In the genomic region with DNA sequence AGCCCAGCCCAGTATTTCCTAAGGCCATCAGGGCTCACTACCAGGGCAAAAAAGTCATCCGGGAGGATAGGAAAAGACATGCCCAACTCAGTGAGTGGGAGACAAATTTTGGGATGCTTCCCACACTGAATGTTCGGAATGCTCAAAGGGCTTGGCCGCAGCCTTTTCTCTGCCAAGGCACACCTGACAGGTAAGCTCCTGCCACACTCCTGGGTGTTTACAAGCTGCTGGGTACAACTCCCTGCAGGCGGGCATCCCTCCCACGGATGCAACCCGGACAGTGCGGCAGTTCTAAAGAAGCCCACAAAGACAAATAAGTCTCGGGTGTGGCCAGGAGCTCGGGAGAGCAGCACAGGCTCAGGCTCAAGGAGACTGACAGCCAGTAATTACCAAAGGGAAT, we compare ENCODE assay signal across 23 cellular contexts.
"Had no signal": no experiment of that assay in that cellular context is flagged by ENCODE, and none has a peak within 500 bp of the region (broad histone marks: within the 10 kb centered on the region; RNA-seq: fewer than 3 reads in every experiment).

No MANE protein-coding gene starts in this region.

- H3K4me3 ChIP-seq: heart right ventricle, ovary, right lobe of liver, smooth muscle cell, stomach, thoracic aorta, upper lobe of left lung had no signal

- H3K9me3 ChIP-seq: heart right ventricle, ovary, right lobe of liver, stomach, thoracic aorta, upper lobe of left lung had no signal

- H3K4me3 Mint-ChIP-seq: activated B cell treated with CpG ODN at 0.5 μM for 24 hours; activated CD4-positive, alpha-beta memory T cell treated with anti-CD3 and anti-CD28 coated beads for 36 hours; activated naive CD8-positive, alpha-beta T cell treated with anti-CD3 and anti-CD28 coated beads for 36 hours; activated T-helper 17 cell treated with anti-CD3 and anti-CD28 coated beads, Interleukin-2, amount 50 U/mL, for 72 hours; naive thymus-derived CD4-positive, alpha-beta T cell; stimulated activated effector memory CD8-positive, alpha-beta T cell treated with anti-CD3 and anti-CD28 coated beads, Interleukin-12 subunit alpha, Interleukin-12 subunit beta, amount 100 ng/mL, for 72 hours had no signal

- H3K9me3 Mint-ChIP-seq: activated B cell treated with CpG ODN at 0.5 μM for 24 hours; activated CD4-positive, alpha-beta memory T cell treated with anti-CD3 and anti-CD28 coated beads for 36 hours; activated naive CD8-positive, alpha-beta T cell treated with anti-CD3 and anti-CD28 coated beads for 36 hours; activated T-helper 17 cell treated with anti-CD3 and anti-CD28 coated beads, Interleukin-2, amount 50 U/mL, for 72 hours; naive thymus-derived CD4-positive, alpha-beta T cell; stimulated activated effector memory CD8-positive, alpha-beta T cell treated with anti-CD3 and anti-CD28 coated beads, Interleukin-12 subunit alpha, Interleukin-12 subunit beta, amount 100 ng/mL, for 72 hours had no signal

- FAIRE-seq: colon, TTC549 had no signal

- H3K36me3 ChIP-seq: heart right ventricle, ovary, right lobe of liver, stomach, thoracic aorta, upper lobe of left lung had no signal

- H3K27ac Mint-ChIP-seq: activated B cell treated with CpG ODN at 0.5 μM for 24 hours; activated CD4-positive, alpha-beta memory T cell treated with anti-CD3 and anti-CD28 coated beads for 36 hours; activated naive CD8-positive, alpha-beta T cell treated with anti-CD3 and anti-CD28 coated beads for 36 hours; stimulated activated effector memory CD8-positive, alpha-beta T cell treated with anti-CD3 and anti-CD28 coated beads, Interleukin-12 subunit alpha, Interleukin-12 subunit beta, amount 100 ng/mL, for 72 hours had no signal

- H3K27me3 Mint-ChIP-seq: activated B cell treated with CpG ODN at 0.5 μM for 24 hours; activated CD4-positive, alpha-beta memory T cell treated with anti-CD3 and anti-CD28 coated beads for 36 hours; activated naive CD8-positive, alpha-beta T cell treated with anti-CD3 and anti-CD28 coated beads for 36 hours; activated T-helper 17 cell treated with anti-CD3 and anti-CD28 coated beads, Interleukin-2, amount 50 U/mL, for 72 hours; naive thymus-derived CD4-positive, alpha-beta T cell had no signal

- H3K27ac ChIP-seq: heart right ventricle, ovary, right lobe of liver, stomach, thoracic aorta, upper lobe of left lung had no signal

- H3K4me1 ChIP-seq: right lobe of liver, upper lobe of left lung had no signal

- H3K36me3 Mint-ChIP-seq: naive thymus-derived CD4-positive, alpha-beta T cell had no signal

- DNase-seq: activated B cell treated with CpG ODN at 0.5 μM for 24 hours; activated CD4-positive, alpha-beta memory T cell treated with anti-CD3 and anti-CD28 coated beads for 36 hours; activated CD4-positive, alpha-beta T cell treated with anti-CD3 and anti-CD28 coated beads for 4 hours; activated naive CD4-positive, alpha-beta T cell; activated naive CD8-positive, alpha-beta T cell treated with anti-CD3 and anti-CD28 coated beads for 36 hours; activated T-cell treated with anti-CD3 and anti-CD28 coated beads for 4 hours; amniotic stem cell; central memory CD4-positive, alpha-beta T cell; heart right ventricle; mesenchymal stem cell; naive thymus-derived CD4-positive, alpha-beta T cell; ovary; right lobe of liver; stimulated activated CD4-positive, alpha-beta T cell treated with anti-CD3 and anti-CD28 coated beads, Interleukin-4, amount 100 ng/mL, for 1 hour; stomach; T-helper 2 cell; upper lobe of left lung had no signal

- H3K27me3 ChIP-seq: heart right ventricle, ovary, right lobe of liver, stomach, upper lobe of left lung had no signal
